Comparison of ENCODE assay signal across 8 cellular contexts in genomic region chr3:87167634-87168456, GRCh38. TPM values are rescaled to one million over a fixed set of nuclear protein-coding genes. Genes with fewer than 3 reads are reported as not detected.
DNase-seq lines count a peak whose midpoint lies in the region; ATAC-seq, FAIRE-seq and TF ChIP-seq lines count a peak whose summit lies in the region.

No MANE protein-coding gene starts in this region.

- no peak for TF ChIP-seq EP300 in transverse colon (IDR thresholded peaks at IDR 0.05; ENCODE audit: low read depth)

- ATAC-seq in Right ventricle myocardium inferior (no peak), left ventricle myocardium superior (no peak), GM21576 (IDR thresholded peaks at IDR 0.05; ENCODE audit: unreplicated experiment) (peak; percentile 90)

- intact Hi-C loops in Right ventricle myocardium inferior (cut with DNase I) (loop anchor here (5.0 kb wide), 1 partner anchor 396 kb away; no protein-coding TSS in a partner anchor), left ventricle myocardium superior (cut with micrococcal nuclease) (loop anchor here (5.0 kb wide), 1 partner anchor 396 kb away; no protein-coding TSS in a partner anchor), transverse colon (cut with DNase I; ENCODE audit: low total_unique reads) (loop anchor here (2.0 kb wide), 1 partner anchor 79 kb away; no protein-coding TSS in a partner anchor)

- peaks cover 9% of the 10 kb centered on the region for H3K27me3 ChIP-seq in transverse colon

- TF ChIP-seq CTCF in RWPE1 (conservative IDR thresholded peaks at IDR 0.05; ENCODE audit: low read depth) = peak; percentile 68
- peak; percentile 39 to 69 (median 59) for TF ChIP-seq CTCF in transverse colon (IDR thresholded peaks at IDR 0.05)

- 36 to 41% methylated on average over 11 of the region's 11 CpGs for WGBS in transverse colon (ENCODE audit: low coverage in 1 of 2), 2 donors

- TF ChIP-seq POLR2A in transverse colon (IDR thresholded peaks at IDR 0.05) = no peak

- no peak overlapping the region for H3K27ac ChIP-seq in RWPE1
- no peak overlapping the region for H3K27ac ChIP-seq in transverse colon

- H3K4me3 ChIP-seq in transverse colon = peak overlapping the region in 2 of 4 donors; percentile 17 to 42

- POLR2A ChIA-PET in RWPE1 (lab: Yijun Ruan, JAX; ENCODE audit: low non-redundant PET) = no interaction called here

- CTCF ChIA-PET in RWPE1 (lab: Yijun Ruan, JAX) = interaction anchor here (0.6 to 1.5 kb wide), 6 partner anchors 22 to 1047 kb away, joined by 3 read pairs; no protein-coding TSS in a partner anchor

- in situ Hi-C loops in transverse colon (cut with MboI; ENCODE audit: low pct_ligation_motif_present in 1 of 4, low pct_unique_long_range_greater_than_20kb in 1 of 4, low sequenced_read_pairs in 3 of 4) = loop anchor here in 1 of 4 donors (25.0 kb wide), 1 partner anchor 406 kb away; no protein-coding TSS in a partner anchor

- peak; percentile 44 for DNase-seq in Right ventricle myocardium inferior (ENCODE audit: missing footprints)
- no peak for DNase-seq in left ventricle myocardium superior
- DNase-seq in HTR-8/SVneo (ENCODE audit: insufficient read length, low spot score) = peak; percentile 7
- peak; percentile 2 for DNase-seq in RWPE1 (ENCODE audit: low spot score)
- peak; percentile 7 for DNase-seq in cerebellum (ENCODE audit: low spot score)
- DNase-seq in lung microvascular endothelial cell (ENCODE audit: low read depth in 2 of 2) = peak; percentile 45 to 61
- DNase-seq in transverse colon = no peak

- FAIRE-seq in HTR-8/SVneo (lab: Jason Lieb, UNC) = no peak

- H3K36me3 ChIP-seq in transverse colon = no peaks in the 10 kb centered on the region

- H3K4me1 ChIP-seq in transverse colon = no peaks in the 10 kb centered on the region

- H3K9me3 ChIP-seq in transverse colon = no peaks in the 10 kb centered on the region

RNA-seq across cellular contexts. Expression of gene CHMP2B, which starts 59.3 kb away (rescaled TPM):
- total RNA-seq in Right ventricle myocardium inferior (33.5 TPM), left ventricle myocardium superior (33.1 TPM), cerebellum (32.3 TPM), lung microvascular endothelial cell (12.9 and 13.5 TPM in 2 replicates), transverse colon (100 to 1,000 TPM in 1 of 4 donors, 10 to 100 TPM in 2, 1 to 10 TPM in 1; 7.8 to 126 (median 54.6) TPM)

Comparison
In these comparisons a context has a peak if more than half of its experiments do, and no peak if none do; other contexts are left out.
1. DNase-seq: peak in Right ventricle myocardium inferior (single experiment), HTR-8/SVneo (single experiment), RWPE1 (single experiment), cerebellum (single experiment) and lung microvascular endothelial cell (2 of 2); none in left ventricle myocardium superior (single experiment) and transverse colon (single experiment).